9 cellular contexts compared by ENCODE assay signal in genomic region chr3:71208273-71209095, GRCh38.
DNase-seq lines count a peak whose midpoint lies in the region; ATAC-seq and TF ChIP-seq lines count a peak whose summit lies in the region.
"Had no signal": no experiment of that assay in that cellular context is flagged by ENCODE, and none has a peak within 500 bp of the region (broad histone marks: within the 10 kb centered on the region; RNA-seq: fewer than 3 reads in every experiment).

No MANE protein-coding gene starts in this region.

- H3K4me1 ChIP-seq in adipocyte (ENCODE audit: control insufficient read depth, insufficient read depth, low read length) (peaks cover 19% of the 10 kb centered on the region), spleen (peaks cover 0 to 70% (median 33%) of the 10 kb centered on the region in 6 donors)
- H3K4me1 ChIP-seq in naive thymus-derived CD4-positive, alpha-beta T cell (ENCODE audit: control insufficient read depth in 2 of 2, insufficient read depth in 2 of 2, low read length in 2 of 2) = peaks cover 0 to 46% of the 10 kb centered on the region in 2 donors

- DNase-seq in DMS53 treated with DMSO at 0.1 percent for 48 hours (lab: John Stamatoyannopoulos, UW; ENCODE audit: unreplicated experiment) (peak; percentile 83), NCI-H1930 (lab: John Stamatoyannopoulos, UW) (peak; percentile 89 to 98), adipocyte (ENCODE audit: low read depth) (peak; percentile 60), KG1 (lab: John Stamatoyannopoulos, UW) (no peak), spleen (no peak), T1000 (lab: John Stamatoyannopoulos, UW) (no peak)
- DNase-seq in naive thymus-derived CD4-positive, alpha-beta T cell = no peak
- DNase-seq: activated naive CD4-positive, alpha-beta T cell treated with anti-CD3 and anti-CD28 coated beads, Interleukin-2, amount 50 U/mL, for 16 hours had no signal

- peaks cover 0 to 7% (median 0%) of the 10 kb centered on the region in 11 donors for H3K9me3 Mint-ChIP-seq in naive thymus-derived CD4-positive, alpha-beta T cell

- TF ChIP-seq CTCF in spleen (IDR thresholded peaks at IDR 0.05 in 8 of 11, conservative IDR thresholded peaks at IDR 0.05 in 3 of 11) = no peak

- TF ChIP-seq POLR2A in spleen (IDR thresholded peaks at IDR 0.05) = no peak

- H3K9me3 ChIP-seq in adipocyte (ENCODE audit: control insufficient read depth, low read length) (no peaks in the 10 kb centered on the region), spleen (no peaks in the 10 kb centered on the region)
- no peaks in the 10 kb centered on the region for H3K9me3 ChIP-seq in naive thymus-derived CD4-positive, alpha-beta T cell (ENCODE audit: control insufficient read depth in 2 of 3, low read length in 3 of 3)

- H3K36me3 Mint-ChIP-seq in naive thymus-derived CD4-positive, alpha-beta T cell = peaks cover 0 to 29% (median 8%) of the 10 kb centered on the region in 5 donors

- no peak overlapping the region for H3K9ac ChIP-seq in adipocyte (ENCODE audit: low read length)

- H3K36me3 ChIP-seq in adipocyte (ENCODE audit: control insufficient read depth, insufficient read depth, low read length, severe bottlenecking) (no peaks in the 10 kb centered on the region), spleen (no peaks in the 10 kb centered on the region)
- no peaks in the 10 kb centered on the region for H3K36me3 ChIP-seq in naive thymus-derived CD4-positive, alpha-beta T cell (ENCODE audit: control insufficient read depth in 2 of 3, insufficient read depth in 3 of 3, low read length in 3 of 3)

- peaks cover 10 to 98% (median 96%) of the 10 kb centered on the region in 7 donors for H3K4me1 Mint-ChIP-seq in naive thymus-derived CD4-positive, alpha-beta T cell

- no peaks in the 10 kb centered on the region for H3K27me3 Mint-ChIP-seq in naive thymus-derived CD4-positive, alpha-beta T cell

- ATAC-seq in naive thymus-derived CD4-positive, alpha-beta T cell = peak; percentile 26
- ATAC-seq in GM19324 (IDR thresholded peaks at IDR 0.05; ENCODE audit: low FRiP score, unreplicated experiment) = no peak

- CTCF ChIA-PET in naive thymus-derived CD4-positive, alpha-beta T cell (lab: Charles Lee) = no interaction called here

- 57 to 61% (median 60%) methylated on average over 6 of the region's 6 CpGs for WGBS in spleen, 5 donors

- H3K4me3 Mint-ChIP-seq in naive thymus-derived CD4-positive, alpha-beta T cell = peak overlapping the region in 8 of 10 donors; percentile 10 to 78 (median 56)

- POLR2A ChIA-PET in naive thymus-derived CD4-positive, alpha-beta T cell (lab: Charles Lee) = no interaction called here

- intact Hi-C loops in naive thymus-derived CD4-positive, alpha-beta T cell (cut with micrococcal nuclease) = no loop called here
- intact Hi-C loops in spleen (cut with DNase I; ENCODE audit: low total_unique reads) = no loop called here

- H3K4me3 ChIP-seq in adipocyte (ENCODE audit: low read length) (no peak overlapping the region), spleen (no peak overlapping the region)
- H3K4me3 ChIP-seq in naive thymus-derived CD4-positive, alpha-beta T cell (ENCODE audit: low read length) = no peak overlapping the region

- peak overlapping the region in 8 of 9 donors; percentile 78 to 90 (median 83) for H3K27ac Mint-ChIP-seq in naive thymus-derived CD4-positive, alpha-beta T cell

- H3K27me3 ChIP-seq in adipocyte (replicated peaks; ENCODE audit: control insufficient read depth, insufficient read depth, low read length) = no peaks in the 10 kb centered on the region
- H3K27me3 ChIP-seq in naive thymus-derived CD4-positive, alpha-beta T cell (ENCODE audit: control insufficient read depth in 2 of 2, insufficient read depth in 2 of 2, low read length in 2 of 2) = no peaks in the 10 kb centered on the region
- H3K27me3 ChIP-seq in spleen (replicated peaks in 1 of 7) = no peaks in the 10 kb centered on the region

- no peak overlapping the region for H3K27ac ChIP-seq in naive thymus-derived CD4-positive, alpha-beta T cell (ENCODE audit: low read depth, low read length)
- peak overlapping the region in 2 of 8 donors; percentile 9 to 87 for H3K27ac ChIP-seq in spleen

Comparison
In these comparisons a context has a peak if more than half of its experiments do, and no peak if none do; other contexts are left out.
1. DNase-seq: peak in DMS53 treated with DMSO at 0.1 percent for 48 hours (single experiment), NCI-H1930 (2 of 2) and adipocyte (single experiment); none in naive thymus-derived CD4-positive, alpha-beta T cell (0 of 9), KG1 (single experiment), spleen (single experiment) and T1000 (single experiment).